Comparison of ENCODE assay signal across 10 cellular contexts in genomic region chr1:184622136-184622823, GRCh38.
A peak's percentile ranks its signal among the peaks of the same experiment; 100 is the strongest.
DNase-seq lines count a peak whose midpoint lies in the region; ATAC-seq, FAIRE-seq and TF ChIP-seq lines count a peak whose summit lies in the region.
"Had no signal": no experiment of that assay in that cellular context is flagged by ENCODE, and none has a peak within 500 bp of the region (broad histone marks: within the 10 kb centered on the region; RNA-seq: fewer than 3 reads in every experiment).

No MANE protein-coding gene starts in this region.

- no peak for TF ChIP-seq RAD21 in A549 (conservative IDR thresholded peaks at IDR 0.05 in 1 of 2, IDR thresholded peaks at IDR 0.05 in 1 of 2)

- H3K4me1 ChIP-seq in A549, result peaks cover 45% of the 10 kb centered on the region
- H3K4me1 ChIP-seq in colonic mucosa, result peaks cover 8% of the 10 kb centered on the region
- H3K4me1 ChIP-seq in mucosa of rectum (ENCODE audit: control insufficient read depth in 2 of 2, insufficient read depth in 2 of 2, low read length in 2 of 2), result peaks cover 6 to 32% of the 10 kb centered on the region in 2 donors
- no peaks in the 10 kb centered on the region for H3K4me1 ChIP-seq in effector memory CD4-positive, alpha-beta T cell (ENCODE audit: control insufficient read depth, insufficient read depth, low read length, poor library complexity, severe bottlenecking)

- intact Hi-C loops in colonic mucosa (cut with DNase I), result no loop called here

- 45% methylated on average over 9 of the region's 9 CpGs for WGBS in A549 (ENCODE audit: missing lambda C conversion rate)

- no peak for FAIRE-seq in A549 (lab: Jason Lieb, UNC)
- FAIRE-seq: H1 had no signal

- POLR2A ChIA-PET in A549 (lab: Yijun Ruan, JAX), result no interaction called here

- ATAC-seq in A549, result peak in 1 of 2 experiments; percentile 56; a peak in 3 of 6 replicates
- no peak for ATAC-seq in GM19035 (IDR thresholded peaks at IDR 0.05; ENCODE audit: unreplicated experiment)

- H3K27me3 ChIP-seq in colonic mucosa, result no peaks in the 10 kb centered on the region
- no peaks in the 10 kb centered on the region for H3K27me3 ChIP-seq in mucosa of rectum (ENCODE audit: control insufficient read depth in 2 of 2, insufficient read depth in 2 of 2, low read length in 2 of 2)
- H3K27me3 ChIP-seq in effector memory CD4-positive, alpha-beta T cell (replicated peaks; ENCODE audit: control insufficient read depth, insufficient read depth, low read length, poor library complexity, severe bottlenecking), result no peaks in the 10 kb centered on the region

- H3K36me3 ChIP-seq in colonic mucosa (no peaks in the 10 kb centered on the region), mucosa of rectum (ENCODE audit: control insufficient read depth in 2 of 2, insufficient read depth in 2 of 2, low read length in 2 of 2) (no peaks in the 10 kb centered on the region)
- no peaks in the 10 kb centered on the region for H3K36me3 ChIP-seq in effector memory CD4-positive, alpha-beta T cell (ENCODE audit: control insufficient read depth, insufficient read depth, low read length)

- no peak for TF ChIP-seq POLR2A in A549 (IDR thresholded peaks at IDR 0.05; ENCODE audit: low read length)

- H3K27ac ChIP-seq in A549 (peak overlapping the region; percentile 40 to 65; a peak in 5 of 6 replicates), colonic mucosa (peak overlapping the region; percentile 72), mucosa of rectum (ENCODE audit: low read depth in 2 of 2, low read length in 2 of 2) (peak overlapping the region; percentile 82 to 91)
- H3K27ac ChIP-seq in effector memory CD4-positive, alpha-beta T cell (ENCODE audit: insufficient read depth, low read length, poor library complexity, severe bottlenecking), result no peak overlapping the region

- H3K9me3 ChIP-seq in A549, result no peaks in the 10 kb centered on the region
- H3K9me3 ChIP-seq in colonic mucosa, result no peaks in the 10 kb centered on the region
- no peaks in the 10 kb centered on the region for H3K9me3 ChIP-seq in mucosa of rectum (ENCODE audit: control insufficient read depth in 2 of 2, low read length in 2 of 2)
- H3K9me3 ChIP-seq in effector memory CD4-positive, alpha-beta T cell (ENCODE audit: control insufficient read depth, low read length), result no peaks in the 10 kb centered on the region
- H3K9me3 ChIP-seq: Caco-2 had no signal

- TF ChIP-seq CTCF in A549 (IDR thresholded peaks at IDR 0.05) (no peak), colonic mucosa (IDR thresholded peaks at IDR 0.05) (no peak)

- H3K9ac ChIP-seq in colonic mucosa (ENCODE audit: low read depth in 2 of 2, low read length in 2 of 2) (peak overlapping the region in 1 of 2 donors; percentile 71), mucosa of rectum (ENCODE audit: low read depth in 1 of 2, low read length in 2 of 2) (peak overlapping the region in 1 of 2 donors; percentile 48)

- H3K4me3 ChIP-seq in A549 (no peak overlapping the region), colonic mucosa (no peak overlapping the region), mucosa of rectum (ENCODE audit: low read length in 2 of 2) (peak overlapping the region; percentile 23 to 28)
- no peak overlapping the region for H3K4me3 ChIP-seq in effector memory CD4-positive, alpha-beta T cell (ENCODE audit: insufficient read depth, low read depth, low read length, poor library complexity, severe bottlenecking)

- peak overlapping the region; percentile 32; the same call in 1 of the 3 replicates for H3K4me2 ChIP-seq in A549

- TF ChIP-seq EP300 in A549 (IDR thresholded peaks at IDR 0.05), result no peak

- peak in 1 of 2 experiments; percentile 29 for DNase-seq in A549 (ENCODE audit: low read depth in 1 of 2, low spot score in 1 of 2)
- peak; percentile 61 for DNase-seq in NCI-H1105 (lab: John Stamatoyannopoulos, UW)
- peak; percentile 87 for DNase-seq in colonic mucosa
- DNase-seq in SKM-1 treated with dmso at 0.1 percent for 144 hours (lab: John Stamatoyannopoulos, UW; ENCODE audit: unreplicated experiment), result no peak
- DNase-seq in effector memory CD4-positive, alpha-beta T cell, result no peak
- no peak for DNase-seq in DMS53 treated with DMSO at 0.1 percent for 48 hours (lab: John Stamatoyannopoulos, UW; ENCODE audit: unreplicated experiment)

- CTCF ChIA-PET in A549 (lab: Yijun Ruan, JAX), result interaction anchor here (1.1 kb wide), 1 partner anchor 17 kb away, joined by 3 read pairs; no protein-coding TSS in a partner anchor

TF ChIP-seq in A549, 52 proteins besides CTCF, POLR2A, EP300 and RAD21:
- no peak for TF ChIP-seq E2F6 (IDR thresholded peaks at IDR 0.05; ENCODE audit: borderline replicate concordance, low read depth)
TF ChIP-seq in A549: peak in this region for 0.

Comparison
In these comparisons a context has a peak if more than half of its experiments do, and no peak if none do; other contexts are left out.
1. DNase-seq: peak in NCI-H1105 (single experiment) and colonic mucosa (single experiment); none in SKM-1 treated with dmso at 0.1 percent for 144 hours (single experiment), effector memory CD4-positive, alpha-beta T cell (0 of 3) and DMS53 treated with DMSO at 0.1 percent for 48 hours (single experiment).
2. H3K4me3 ChIP-seq: peak in mucosa of rectum (2 of 2); none in A549 (single experiment), colonic mucosa (single experiment) and effector memory CD4-positive, alpha-beta T cell (single experiment).